In the genomic region with DNA sequence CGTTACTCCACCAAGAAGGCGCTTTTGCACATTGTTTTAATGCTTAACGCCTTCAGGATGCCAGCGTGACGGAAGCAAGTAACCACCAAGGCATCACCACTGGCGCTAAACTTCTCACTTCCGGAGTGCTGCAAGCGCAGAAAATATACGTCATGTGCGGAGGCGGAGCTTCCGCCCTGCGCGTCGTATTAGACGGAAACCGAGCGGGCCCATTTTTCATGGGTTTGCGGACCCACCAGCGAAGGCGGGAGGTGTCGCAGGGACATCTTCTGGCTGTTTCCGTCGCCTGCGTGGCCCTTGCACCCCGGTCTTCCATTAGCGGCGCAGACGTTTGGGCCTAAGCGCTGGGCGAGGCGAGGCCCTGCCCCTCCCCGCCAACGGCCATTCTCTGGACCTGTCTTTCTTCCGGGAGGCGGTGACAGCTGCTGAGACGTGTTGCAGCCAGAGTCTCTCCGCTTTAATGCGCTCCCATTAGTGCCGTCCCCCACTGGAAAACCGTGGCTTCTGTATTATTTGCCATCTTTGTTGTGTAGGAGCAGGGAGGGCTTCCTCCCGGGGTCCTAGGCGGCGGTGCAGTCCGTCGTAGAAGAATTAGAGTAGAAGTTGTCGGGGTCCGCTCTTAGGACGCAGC, we compare ENCODE assay signal across 8 cellular contexts. TPM values are rescaled to one million over a fixed set of nuclear protein-coding genes. Genes with fewer than 3 reads are reported as not detected.
A peak's percentile ranks its signal among the peaks of the same experiment; 100 is the strongest.
DNase-seq lines count a peak whose midpoint lies in the region; TF ChIP-seq lines count a peak whose summit lies in the region.

A gene (plus strand): TSS at position 403 of the 631 bp plus-strand sequence. CDS start 235 bp downstream, outside the sequence.

- no peak for TF ChIP-seq CTCF in GM20000 (IDR thresholded peaks at IDR 0.05; ENCODE audit: extremely low read depth, missing control alignments)

- peaks cover 4% of the 10 kb centered on the region for H3K4me1 ChIP-seq in effector memory CD4-positive, alpha-beta T cell (ENCODE audit: control insufficient read depth, insufficient read depth, low read length, poor library complexity, severe bottlenecking)

- no peaks in the 10 kb centered on the region for H3K27me3 ChIP-seq in effector memory CD4-positive, alpha-beta T cell (replicated peaks; ENCODE audit: control insufficient read depth, insufficient read depth, low read length, poor library complexity, severe bottlenecking)

- DNase-seq in CMK (ENCODE audit: low read depth) (peak; percentile 92), GM20000 (ENCODE audit: low spot score) (peak; percentile 74), HT-29 (ENCODE audit: low spot score) (peak; percentile 99), NOMO-1 treated with DMSO at 0.1 percent for 48 hours (lab: John Stamatoyannopoulos, UW; ENCODE audit: unreplicated experiment) (peak; percentile 92), medulla oblongata (ENCODE audit: extremely low spot score) (peak; percentile 96)
- peak; percentile 92 to 93 for DNase-seq in activated CD8-positive, alpha-beta memory T cell treated with anti-CD3 and anti-CD28 coated beads for 4 hours (ENCODE audit: low read depth in 2 of 2)
- peak; percentile 91 to 93 (median 92) for DNase-seq in effector memory CD4-positive, alpha-beta T cell
- peak; percentile 93 for DNase-seq in stimulated activated CD8-positive, alpha-beta memory T cell treated with anti-CD3 and anti-CD28 coated beads, Interleukin-12 subunit alpha, Interleukin-12 subunit beta, amount 100 ng/mL, for 1 hour (ENCODE audit: low read depth)

- H3K4me3 ChIP-seq in effector memory CD4-positive, alpha-beta T cell (ENCODE audit: insufficient read depth, low read depth, low read length, poor library complexity, severe bottlenecking) = peak within 1 kb of the TSS; percentile 99

- peak within 1 kb of the TSS; percentile 96 for H3K27ac ChIP-seq in effector memory CD4-positive, alpha-beta T cell (ENCODE audit: insufficient read depth, low read length, poor library complexity, severe bottlenecking)

- H3K36me3 ChIP-seq in effector memory CD4-positive, alpha-beta T cell (ENCODE audit: control insufficient read depth, insufficient read depth, low read length) = no peaks in the 10 kb centered on the region

- H3K9me3 ChIP-seq in effector memory CD4-positive, alpha-beta T cell (ENCODE audit: control insufficient read depth, low read length) = no peaks in the 10 kb centered on the region

RNA-seq across cellular contexts. Expression of the gene that starts here (rescaled TPM):
- 33.1 and 33.8 TPM in 2 replicates for total RNA-seq in HT-29 (2014; rRNA removed; shearing (Covaris generic))

Comparison
In these comparisons a context has a peak if more than half of its experiments do, and no peak if none do; other contexts are left out.
1. Peak in every context shown above with its lines: DNase-seq, H3K4me3 ChIP-seq and H3K27ac ChIP-seq.